In the genomic region with DNA sequence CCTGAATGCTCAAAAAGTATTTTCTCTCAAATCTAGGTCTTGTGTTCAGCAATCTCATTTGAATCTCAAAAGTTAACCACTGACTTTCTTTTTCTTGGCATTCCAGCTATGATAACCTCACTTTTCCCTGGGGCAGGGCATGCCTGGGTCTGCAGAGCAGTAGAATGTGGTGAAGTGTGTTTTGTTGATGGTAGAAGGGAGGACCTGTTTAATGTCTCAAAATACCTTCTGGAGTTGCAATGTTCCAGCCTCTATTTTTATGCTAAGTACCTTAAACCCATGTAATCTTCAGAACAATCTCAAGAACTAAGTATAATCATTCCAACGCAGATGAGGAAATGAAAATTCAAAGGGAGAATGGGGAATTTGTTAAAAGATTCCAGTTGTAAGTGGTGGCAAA, we compare ENCODE assay signal across 24 cellular contexts.
DNase-seq lines count a peak whose midpoint lies in the region.
"Had no signal": no experiment of that assay in that cellular context is flagged by ENCODE, and none has a peak within 500 bp of the region (broad histone marks: within the 10 kb centered on the region; RNA-seq: fewer than 3 reads in every experiment).

No MANE protein-coding gene starts in this region.

- H3K9me3 Mint-ChIP-seq in IgD-negative memory B cell = no peaks in the 10 kb centered on the region
- H3K9me3 Mint-ChIP-seq: central memory CD8-positive, alpha-beta T cell had no signal

- peaks cover 46 to 63% (median 52%) of the 10 kb centered on the region in 3 donors for H3K4me1 Mint-ChIP-seq in IgD-negative memory B cell
- H3K4me1 Mint-ChIP-seq: central memory CD8-positive, alpha-beta T cell had no signal

- no peaks in the 10 kb centered on the region for H3K36me3 Mint-ChIP-seq in IgD-negative memory B cell

- H3K27ac Mint-ChIP-seq in IgD-negative memory B cell = peak overlapping the region; percentile 15 to 85 (median 55)
- H3K27ac Mint-ChIP-seq: activated CD8-positive, alpha-beta T cell treated with anti-CD3 and anti-CD28 coated beads, Interleukin-2, amount 10 ng/mL, durations not matched to agents 7 days and 5 days had no signal

- DNase-seq in EH (ENCODE audit: low read depth) = peak; percentile 28
- DNase-seq in astrocyte of the hippocampus (ENCODE audit: low read depth, low spot score) = peak; percentile 64
- DNase-seq in mesenteric fat pad (ENCODE audit: low spot score) = peak; percentile 3
- DNase-seq in mucosa of gallbladder (ENCODE audit: low spot score) = no peak
- DNase-seq in T-helper 2 cell = no peak
- no peak for DNase-seq in NCI-H2196 (lab: John Stamatoyannopoulos, UW; ENCODE audit: unreplicated experiment)
- DNase-seq in inferior parietal cortex (ENCODE audit: extremely low spot score) = no peak
- DNase-seq: activated CD4-positive, alpha-beta T cell treated with anti-CD3 and anti-CD28 coated beads for 1 hour; activated CD8-positive, alpha-beta T cell treated with anti-CD3 and anti-CD28 coated beads, Interleukin-2, amount 10 ng/mL, durations not matched to agents 7 days and 5 days; activated gamma-delta T cell; anterior cingulate cortex; dermis blood vessel endothelial cell; head of caudate nucleus; left cardiac atrium; mesenchymal stem cell; NCI-H1436; NCI-H510A treated with DMSO at 0.1 percent for 48 hours; NK-92 treated with Interleukin-12 subunit alpha and Interleukin-12 subunit beta, amount 100 ng/mL, for 24 hours; retina; stimulated activated CD4-positive, alpha-beta T cell treated with anti-CD3 and anti-CD28 coated beads, Interleukin-4, amount 100 ng/mL, for 1 hour; stimulated activated naive CD8-positive, alpha-beta T cell treated with anti-CD3 and anti-CD28 coated beads, Interleukin-15, Interleukin-2, amounts not matched to agents 100 U/mL and 50 U/mL, for 24 hours; T-helper 1 cell had no signal

- peak overlapping the region; percentile 25 to 86 (median 41) for H3K4me3 Mint-ChIP-seq in IgD-negative memory B cell
- H3K4me3 Mint-ChIP-seq: activated CD8-positive, alpha-beta T cell treated with anti-CD3 and anti-CD28 coated beads, Interleukin-2, amount 10 ng/mL, durations not matched to agents 7 days and 5 days; central memory CD8-positive, alpha-beta T cell had no signal

- H3K27me3 Mint-ChIP-seq in IgD-negative memory B cell = no peaks in the 10 kb centered on the region
- H3K27me3 Mint-ChIP-seq: central memory CD8-positive, alpha-beta T cell had no signal

Comparison
In these comparisons a context has a peak if more than half of its experiments do, and no peak if none do; other contexts are left out.
1. DNase-seq: peak in EH (single experiment), astrocyte of the hippocampus (single experiment) and mesenteric fat pad (single experiment); none in mucosa of gallbladder (single experiment), T-helper 2 cell (0 of 5), NCI-H2196 (single experiment) and inferior parietal cortex (single experiment).